ENCODE assay signal across 21 cellular contexts in genomic region chrX:12899506-12899905, GRCh38. TPM values are rescaled to one million over a fixed set of nuclear protein-coding genes. Genes with fewer than 3 reads are reported as not detected.
DNase-seq lines count a peak whose midpoint lies in the region; ATAC-seq and TF ChIP-seq lines count a peak whose summit lies in the region.
"Had no signal": no experiment of that assay in that cellular context is flagged by ENCODE, and none has a peak within 500 bp of the region (broad histone marks: within the 10 kb centered on the region; RNA-seq: fewer than 3 reads in every experiment).

No MANE protein-coding gene starts in this region.

- CTCF ChIA-PET in WTC11 (lab: Charles Lee), result interaction anchor here (1.0 to 2.7 kb wide), 2 partner anchors 48 to 86 kb away, joined by 3 to 37 read pairs; no protein-coding TSS in a partner anchor

- no peaks in the 10 kb centered on the region for H3K27me3 ChIP-seq in H7 (ENCODE audit: control insufficient read depth, insufficient read depth, low read length)

- H3K4me1 Mint-ChIP-seq in WTC11 (peaks cover 17% of the 10 kb centered on the region), type B pancreatic cell (ENCODE audit: unreplicated experiment) (no peaks in the 10 kb centered on the region)

- H3K27ac Mint-ChIP-seq in WTC11 (peak overlapping the region; percentile 41; the same call in 1 of the 2 replicates), type B pancreatic cell (no peak overlapping the region)
- H3K27ac Mint-ChIP-seq: B cell had no signal

- no peaks in the 10 kb centered on the region for H3K36me3 Mint-ChIP-seq in WTC11
- no peaks in the 10 kb centered on the region for H3K36me3 Mint-ChIP-seq in type B pancreatic cell
- H3K36me3 Mint-ChIP-seq: CD8-positive, alpha-beta memory T cell had no signal

- H3K9me3 Mint-ChIP-seq in WTC11 (no peaks in the 10 kb centered on the region), type B pancreatic cell (peaks cover 3% of the 10 kb centered on the region)
- H3K9me3 Mint-ChIP-seq: CD8-positive, alpha-beta memory T cell had no signal

- H3K27me3 Mint-ChIP-seq in WTC11 (ENCODE audit: low read depth) (no peaks in the 10 kb centered on the region; the same call in 1 of the 2 replicates), type B pancreatic cell (no peaks in the 10 kb centered on the region)
- H3K27me3 Mint-ChIP-seq: B cell had no signal

- H3K4me3 Mint-ChIP-seq in WTC11, result no peak overlapping the region
- no peak overlapping the region for H3K4me3 Mint-ChIP-seq in type B pancreatic cell
- H3K4me3 Mint-ChIP-seq: B cell; CD8-positive, alpha-beta memory T cell; H9; IgD-negative memory B cell had no signal

- TF ChIP-seq CTCF in WTC11 (IDR thresholded peaks at IDR 0.05), result no peak
- TF ChIP-seq CTCF in type B pancreatic cell (conservative IDR thresholded peaks at IDR 0.05), result no peak

- H3K36me3 ChIP-seq in H7 (replicated peaks; ENCODE audit: control insufficient read depth, insufficient read depth, low read length), result no peaks in the 10 kb centered on the region
- H3K36me3 ChIP-seq: BLaER1 treated with 17β-estradiol and CSF1 and Interleukin-3, amounts not matched to agents 10 nM and 100 nM had no signal

- DNase-seq in H7 (peak; percentile 19), WTC11 (ENCODE audit: low spot score) (no peak), iPS-NIHi11 (ENCODE audit: low spot score) (peak; percentile 10), NCI-H69 (lab: John Stamatoyannopoulos, UW) (no peak), type B pancreatic cell (ENCODE audit: extremely low spot score, unreplicated experiment) (no peak)
- DNase-seq: CD8-positive, alpha-beta memory T cell; COR-L47; DMS 273 treated with DMSO at 0.1 percent for 48 hours; DMS53; DND-41; EL; GM23248; H9; KBM-7 had no signal

- POLR2A ChIA-PET in WTC11 (lab: Charles Lee), result no interaction called here

- ATAC-seq in WTC11 (no peak), HG03457 (IDR thresholded peaks at IDR 0.05; ENCODE audit: unreplicated experiment) (no peak)
- ATAC-seq: HepG2 had no signal

- no peak overlapping the region for H3K4me3 ChIP-seq in H7 (ENCODE audit: insufficient read depth, low read depth, low read length)
- H3K4me3 ChIP-seq: BLaER1 treated with 17β-estradiol and CSF1 and Interleukin-3, amounts not matched to agents 10 nM and 100 nM; GM23248 had no signal

TF ChIP-seq in WTC11, 78 proteins besides CTCF, POLR2A, EP300 and RAD21:
- TF ChIP-seq ZBTB21 (CRISPR knock-in tag; IDR thresholded peaks at IDR 0.05; ENCODE audit: borderline replicate concordance) (no peak), USF2 (CRISPR knock-in tag; IDR thresholded peaks at IDR 0.05) (no peak), ERG (CRISPR knock-in tag; IDR thresholded peaks at IDR 0.05) (no peak), ZNF263 (CRISPR knock-in tag; IDR thresholded peaks at IDR 0.05; ENCODE audit: low read depth) (no peak), PRRX2 (CRISPR knock-in tag; IDR thresholded peaks at IDR 0.05) (no peak), OVOL2 (CRISPR knock-in tag; IDR thresholded peaks at IDR 0.05; ENCODE audit: borderline replicate concordance) (no peak), NR2C2 (CRISPR knock-in tag; IDR thresholded peaks at IDR 0.05) (no peak), CDX4 (CRISPR knock-in tag; IDR thresholded peaks at IDR 0.05; ENCODE audit: borderline replicate concordance) (no peak), PREB (CRISPR knock-in tag; IDR thresholded peaks at IDR 0.05; ENCODE audit: borderline replicate concordance) (no peak), CBFB (CRISPR knock-in tag; IDR thresholded peaks at IDR 0.05; ENCODE audit: low read depth) (no peak)

RNA-seq across cellular contexts. Expression of gene TLR8, which starts 6.9 kb away (rescaled TPM):
- not detected in 2 replicates for total RNA-seq in H7 (2014; rRNA removed; shearing (Covaris generic))
- total RNA-seq in WTC11 (2021), result not detected in 3 replicates
- total RNA-seq in type B pancreatic cell (ENCODE audit: low replicate concordance), result not detected in 2 replicates
- total RNA-seq: A172, GM23248, H9, HepG2, HT-29 had no signal

RNA-seq across cellular contexts. Expression of gene TLR7, which starts 32.6 kb away (rescaled TPM):
- total RNA-seq in H7 (2014; rRNA removed; shearing (Covaris generic)), result not detected in 2 replicates
- 0.07 TPM in 1 of 3 replicates, not detected in the others for total RNA-seq in WTC11 (2021)
- total RNA-seq in type B pancreatic cell (ENCODE audit: low replicate concordance), result 0.05 TPM in 1 of 2 replicates, not detected in the other
- total RNA-seq: A172; CD8-positive, alpha-beta memory T cell; GM23248; H9; HepG2; HT-29 had no signal

Comparison
In these comparisons a context has a peak if more than half of its experiments do, and no peak if none do; other contexts are left out.
1. DNase-seq: peak in H7 (single experiment) and iPS-NIHi11 (single experiment); none in WTC11 (single experiment), NCI-H69 (single experiment) and type B pancreatic cell (single experiment).